ENCODE assay signal across 2 cellular contexts in genomic region chr17:70678889-70679288, GRCh38.
TF ChIP-seq lines count a peak whose summit lies in the region.

No MANE protein-coding gene starts in this region.

TF ChIP-seq in HEK293, 187 proteins besides CTCF, POLR2A, EP300 and RAD21 (continued from another document):
- TF ChIP-seq, protein P1, sequence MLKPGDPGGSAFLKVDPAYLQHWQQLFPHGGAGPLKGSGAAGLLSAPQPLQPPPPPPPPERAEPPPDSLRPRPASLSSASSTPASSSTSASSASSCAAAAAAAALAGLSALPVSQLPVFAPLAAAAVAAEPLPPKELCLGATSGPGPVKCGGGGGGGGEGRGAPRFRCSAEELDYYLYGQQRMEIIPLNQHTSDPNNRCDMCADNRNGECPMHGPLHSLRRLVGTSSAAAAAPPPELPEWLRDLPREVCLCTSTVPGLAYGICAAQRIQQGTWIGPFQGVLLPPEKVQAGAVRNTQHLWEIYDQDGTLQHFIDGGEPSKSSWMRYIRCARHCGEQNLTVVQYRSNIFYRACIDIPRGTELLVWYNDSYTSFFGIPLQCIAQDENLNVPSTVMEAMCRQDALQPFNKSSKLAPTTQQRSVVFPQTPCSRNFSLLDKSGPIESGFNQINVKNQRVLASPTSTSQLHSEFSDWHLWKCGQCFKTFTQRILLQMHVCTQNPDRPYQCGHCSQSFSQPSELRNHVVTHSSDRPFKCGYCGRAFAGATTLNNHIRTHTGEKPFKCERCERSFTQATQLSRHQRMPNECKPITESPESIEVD (tag by site-specific recombination; IDR thresholded peaks at IDR 0.05), result peak; percentile 39
- TF ChIP-seq ZNF561 (tag by site-specific recombination; IDR thresholded peaks at IDR 0.05; ENCODE audit: borderline replicate concordance) (no peak), ZNF184 (tag by site-specific recombination; IDR thresholded peaks at IDR 0.05) (no peak), BCL11B (tag by site-specific recombination; IDR thresholded peaks at IDR 0.05; ENCODE audit: low read depth) (no peak)
- TF ChIP-seq, protein P2, sequence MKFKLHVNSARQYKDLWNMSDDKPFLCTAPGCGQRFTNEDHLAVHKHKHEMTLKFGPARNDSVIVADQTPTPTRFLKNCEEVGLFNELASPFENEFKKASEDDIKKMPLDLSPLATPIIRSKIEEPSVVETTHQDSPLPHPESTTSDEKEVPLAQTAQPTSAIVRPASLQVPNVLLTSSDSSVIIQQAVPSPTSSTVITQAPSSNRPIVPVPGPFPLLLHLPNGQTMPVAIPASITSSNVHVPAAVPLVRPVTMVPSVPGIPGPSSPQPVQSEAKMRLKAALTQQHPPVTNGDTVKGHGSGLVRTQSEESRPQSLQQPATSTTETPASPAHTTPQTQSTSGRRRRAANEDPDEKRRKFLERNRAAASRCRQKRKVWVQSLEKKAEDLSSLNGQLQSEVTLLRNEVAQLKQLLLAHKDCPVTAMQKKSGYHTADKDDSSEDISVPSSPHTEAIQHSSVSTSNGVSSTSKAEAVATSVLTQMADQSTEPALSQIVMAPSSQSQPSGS (tag by site-specific recombination; IDR thresholded peaks at IDR 0.05; ENCODE audit: low read depth), result 0 out of 2 replicates have a peak, but pooled peaks have one; percentile 59
- TF ChIP-seq, protein P3, sequence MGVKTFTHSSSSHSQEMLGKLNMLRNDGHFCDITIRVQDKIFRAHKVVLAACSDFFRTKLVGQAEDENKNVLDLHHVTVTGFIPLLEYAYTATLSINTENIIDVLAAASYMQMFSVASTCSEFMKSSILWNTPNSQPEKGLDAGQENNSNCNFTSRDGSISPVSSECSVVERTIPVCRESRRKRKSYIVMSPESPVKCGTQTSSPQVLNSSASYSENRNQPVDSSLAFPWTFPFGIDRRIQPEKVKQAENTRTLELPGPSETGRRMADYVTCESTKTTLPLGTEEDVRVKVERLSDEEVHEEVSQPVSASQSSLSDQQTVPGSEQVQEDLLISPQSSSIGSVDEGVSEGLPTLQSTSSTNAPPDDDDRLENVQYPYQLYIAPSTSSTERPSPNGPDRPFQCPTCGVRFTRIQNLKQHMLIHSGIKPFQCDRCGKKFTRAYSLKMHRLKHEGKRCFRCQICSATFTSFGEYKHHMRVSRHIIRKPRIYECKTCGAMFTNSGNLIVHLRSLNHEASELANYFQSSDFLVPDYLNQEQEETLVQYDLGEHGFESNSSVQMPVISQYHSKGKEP (tag by site-specific recombination; IDR thresholded peaks at IDR 0.05), result 0 out of 2 replicates have a peak, but pooled peaks have one; percentile 5

TF ChIP-seq in HepG2, 621 proteins besides CTCF, POLR2A, EP300 and RAD21 (continued from another document):
- TF ChIP-seq PTBP1 (IDR thresholded peaks at IDR 0.05; ENCODE audit: low read depth, low read length, poor library complexity, severe bottlenecking) (no peak), HMG20A (CRISPR knock-in tag; IDR thresholded peaks at IDR 0.05; ENCODE audit: borderline replicate concordance) (no peak), HDAC6 (IDR thresholded peaks at IDR 0.05; ENCODE audit: low read depth, low read length) (no peak), ZNF781 (CRISPR knock-in tag; IDR thresholded peaks at IDR 0.05; ENCODE audit: borderline replicate concordance, not compliant biosample characterization) (no peak), JUND (CRISPR knock-in tag; IDR thresholded peaks at IDR 0.05) (no peak)
- TF ChIP-seq, protein P4, sequence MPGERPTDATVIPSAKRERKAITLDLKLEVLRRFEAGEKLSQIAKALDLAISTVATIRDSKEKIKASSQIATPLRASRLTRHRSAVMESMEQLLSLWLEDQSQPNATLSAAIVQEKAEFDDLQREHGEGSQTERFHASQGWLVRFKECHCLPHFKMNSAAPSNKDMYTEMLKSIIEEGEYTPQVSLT (CRISPR knock-in tag; IDR thresholded peaks at IDR 0.05; ENCODE audit: borderline replicate concordance, low read depth), result no peak
- TF ChIP-seq, protein P5, sequence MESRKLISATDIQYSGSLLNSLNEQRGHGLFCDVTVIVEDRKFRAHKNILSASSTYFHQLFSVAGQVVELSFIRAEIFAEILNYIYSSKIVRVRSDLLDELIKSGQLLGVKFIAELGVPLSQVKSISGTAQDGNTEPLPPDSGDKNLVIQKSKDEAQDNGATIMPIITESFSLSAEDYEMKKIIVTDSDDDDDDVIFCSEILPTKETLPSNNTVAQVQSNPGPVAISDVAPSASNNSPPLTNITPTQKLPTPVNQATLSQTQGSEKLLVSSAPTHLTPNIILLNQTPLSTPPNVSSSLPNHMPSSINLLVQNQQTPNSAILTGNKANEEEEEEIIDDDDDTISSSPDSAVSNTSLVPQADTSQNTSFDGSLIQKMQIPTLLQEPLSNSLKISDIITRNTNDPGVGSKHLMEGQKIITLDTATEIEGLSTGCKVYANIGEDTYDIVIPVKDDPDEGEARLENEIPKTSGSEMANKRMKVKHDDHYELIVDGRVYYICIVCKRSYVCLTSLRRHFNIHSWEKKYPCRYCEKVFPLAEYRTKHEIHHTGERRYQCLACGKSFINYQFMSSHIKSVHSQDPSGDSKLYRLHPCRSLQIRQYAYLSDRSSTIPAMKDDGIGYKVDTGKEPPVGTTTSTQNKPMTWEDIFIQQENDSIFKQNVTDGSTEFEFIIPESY (CRISPR knock-in tag; IDR thresholded peaks at IDR 0.05), result no peak
